ENCODE assay signal across 22 cellular contexts in genomic region chr7:116446179-116446855, GRCh38. TPM values are rescaled to one million over a fixed set of nuclear protein-coding genes. Genes with fewer than 3 reads are reported as not detected.
DNase-seq lines count a peak whose midpoint lies in the region; ATAC-seq and TF ChIP-seq lines count a peak whose summit lies in the region.
"Had no signal": no experiment of that assay in that cellular context is flagged by ENCODE, and none has a peak within 500 bp of the region (broad histone marks: within the 10 kb centered on the region; RNA-seq: fewer than 3 reads in every experiment).

No MANE protein-coding gene starts in this region.

- H3K4me3 Mint-ChIP-seq in MCF 10A (ENCODE audit: unreplicated experiment) (no peak overlapping the region), chondrocyte (ENCODE audit: unreplicated experiment) (no peak overlapping the region)
- H3K4me3 Mint-ChIP-seq: activated naive CD8-positive, alpha-beta T cell; activated T-cell treated with anti-CD3 and anti-CD28 coated beads, Interleukin-2, amount 50 U/mL, for 24 hours; effector memory CD8-positive, alpha-beta T cell had no signal

- no peak overlapping the region for H3K4me3 ChIP-seq in breast epithelium
- H3K4me3 ChIP-seq in osteoblast (ENCODE audit: insufficient read depth, low read length): no peak overlapping the region
- H3K4me3 ChIP-seq: BLaER1, cardiac muscle cell had no signal

- no peaks in the 10 kb centered on the region for H3K79me2 ChIP-seq in osteoblast (ENCODE audit: insufficient read depth, low read length)

- POLR2A ChIA-PET in MCF 10A (lab: Yijun Ruan, JAX): interaction anchor here (1.2 to 2.3 kb wide), 4 partner anchors 53 to 175 kb away, joined by 3 to 8 read pairs (median 4); partner anchors contain the start of gene CAV2

- DNase-seq in MCF 10A (ENCODE audit: unreplicated experiment): no peak
- DNase-seq in breast epithelium (ENCODE audit: low spot score in 2 of 2): no peak
- no peak for DNase-seq in chondrocyte (ENCODE audit: low spot score)
- no peak for DNase-seq in osteoblast (ENCODE audit: insufficient read length, low spot score, missing footprints)
- DNase-seq in effector CD4-positive, alpha-beta T cell: no peak
- DNase-seq in activated T-cell treated with anti-CD3 and anti-CD28 coated beads for 4 hours: no peak
- DNase-seq in activated CD4-positive, alpha-beta T cell treated with anti-CD3 and anti-CD28 coated beads for 4 hours: no peak
- DNase-seq: activated CD4-positive, alpha-beta T cell treated with anti-CD3 and anti-CD28 coated beads, Interleukin-2, amount 50 U/mL, for 4 hours; activated T-cell treated with anti-CD3 and anti-CD28 coated beads, Interleukin-2, amount 50 U/mL, for 24 hours; effector memory CD8-positive, alpha-beta T cell; foreskin melanocyte; GDM1; KBM-7; NCI-H1417; NCI-H2171; NCI-H748 treated with DMSO at 0.1 percent for 48 hours; right cardiac atrium had no signal

- H3K4me2 ChIP-seq in osteoblast (ENCODE audit: insufficient read depth, low read length): no peak overlapping the region
- H3K4me2 ChIP-seq: BLaER1 had no signal

- no peaks in the 10 kb centered on the region for H3K27me3 Mint-ChIP-seq in MCF 10A (ENCODE audit: insufficient read depth, unreplicated experiment)
- no peaks in the 10 kb centered on the region for H3K27me3 Mint-ChIP-seq in chondrocyte (ENCODE audit: low read depth)

- intact Hi-C loops in MCF 10A (cut with micrococcal nuclease): no loop called here
- intact Hi-C loops in breast epithelium (cut with DNase I; ENCODE audit: low total_unique reads): no loop called here

- TF ChIP-seq CTCF in MCF 10A (IDR thresholded peaks at IDR 0.05; ENCODE audit: unreplicated experiment) (no peak), breast epithelium (IDR thresholded peaks at IDR 0.05) (no peak), chondrocyte (IDR thresholded peaks at IDR 0.05) (no peak), osteoblast (IDR thresholded peaks at IDR 0.05; ENCODE audit: extremely low read depth, low read depth, low read length) (no peak)

- H3K9me3 Mint-ChIP-seq in MCF 10A (ENCODE audit: unreplicated experiment): peaks cover 8% of the 10 kb centered on the region
- H3K9me3 Mint-ChIP-seq in chondrocyte (ENCODE audit: low read depth): no peaks in the 10 kb centered on the region
- H3K9me3 Mint-ChIP-seq: activated T-cell treated with anti-CD3 and anti-CD28 coated beads, Interleukin-2, amount 50 U/mL, for 24 hours; effector memory CD8-positive, alpha-beta T cell had no signal

- H3K9me3 ChIP-seq in breast epithelium (no peaks in the 10 kb centered on the region), osteoblast (ENCODE audit: low read depth, low read length) (no peaks in the 10 kb centered on the region)
- H3K9me3 ChIP-seq: BLaER1 had no signal

- peak overlapping the region; percentile 77 for H3K27ac Mint-ChIP-seq in MCF 10A (ENCODE audit: low read depth, unreplicated experiment)
- peak overlapping the region; percentile 67 for H3K27ac Mint-ChIP-seq in chondrocyte (ENCODE audit: unreplicated experiment)
- H3K27ac Mint-ChIP-seq: activated naive CD8-positive, alpha-beta T cell; activated T-cell treated with anti-CD3 and anti-CD28 coated beads, Interleukin-2, amount 50 U/mL, for 24 hours; effector memory CD8-positive, alpha-beta T cell had no signal

- no peak for ATAC-seq in GM19463 (IDR thresholded peaks at IDR 0.05; ENCODE audit: unreplicated experiment)
- ATAC-seq: effector memory CD8-positive, alpha-beta T cell had no signal

- H3K36me3 ChIP-seq in breast epithelium (no peaks in the 10 kb centered on the region), osteoblast (ENCODE audit: insufficient read depth, low read length) (no peaks in the 10 kb centered on the region)
- H3K36me3 ChIP-seq: BLaER1, cardiac muscle cell had no signal

- CTCF ChIA-PET in MCF 10A (lab: Yijun Ruan, JAX): interaction anchor here (0.5 to 1.0 kb wide), 2 partner anchors 29 to 49 kb away, joined by 3 read pairs; no protein-coding TSS in a partner anchor

- BruUV-seq in MCF 10A (replicated peaks; lab: Mats Ljungman, UMichigan): no TSS peak

- no peaks in the 10 kb centered on the region for H4K20me1 ChIP-seq in osteoblast (ENCODE audit: insufficient read depth, low read length)
- H4K20me1 ChIP-seq: BLaER1 had no signal

- TF ChIP-seq POLR2A in breast epithelium (IDR thresholded peaks at IDR 0.05): no peak

- H3K4me1 ChIP-seq in breast epithelium (no peaks in the 10 kb centered on the region), osteoblast (ENCODE audit: insufficient read depth, low read length) (peaks cover 43% of the 10 kb centered on the region)
- H3K4me1 ChIP-seq: BLaER1 had no signal

- peaks cover 41% of the 10 kb centered on the region for H3K4me1 Mint-ChIP-seq in MCF 10A (ENCODE audit: insufficient read depth, unreplicated experiment)
- H3K4me1 Mint-ChIP-seq in chondrocyte (ENCODE audit: low read depth): peaks cover 75% of the 10 kb centered on the region

- no peaks in the 10 kb centered on the region for H3K36me3 Mint-ChIP-seq in MCF 10A (ENCODE audit: insufficient read depth, unreplicated experiment)
- H3K36me3 Mint-ChIP-seq in chondrocyte (ENCODE audit: low read depth): no peaks in the 10 kb centered on the region
- H3K36me3 Mint-ChIP-seq: activated naive CD8-positive, alpha-beta T cell had no signal

- H3K27me3 ChIP-seq in breast epithelium (no peaks in the 10 kb centered on the region), osteoblast (ENCODE audit: insufficient read depth, low read length) (no peaks in the 10 kb centered on the region)
- H3K27me3 ChIP-seq: BLaER1, cardiac muscle cell had no signal

- H3K27ac ChIP-seq in breast epithelium (no peak overlapping the region), osteoblast (ENCODE audit: low read depth, low read length) (no peak overlapping the region)
- H3K27ac ChIP-seq: 22Rv1, BLaER1, cardiac muscle cell had no signal

- peak overlapping the region; percentile 19 for H2AFZ ChIP-seq in osteoblast (ENCODE audit: low read length)

RNA-seq across cellular contexts. Expression of gene CAV2, which starts 53.2 kb away (rescaled TPM):
- total RNA-seq in MCF 10A (2022) (155 and 171 TPM in 2 replicates), breast epithelium (100 to 1,000 TPM in 1 of 3 donors, 10 to 100 TPM in 2; 63.3 to 311 (median 97.6) TPM), chondrocyte (82.1 to 127 TPM (median 116 TPM) in 3 replicates), osteoblast (62.8 and 67.3 TPM in 2 replicates)
